7 cellular contexts compared by ENCODE assay signal in genomic region chr4:134720030-134720429, GRCh38.
"Had no signal": no experiment of that assay in that cellular context is flagged by ENCODE, and none has a peak within 500 bp of the region (broad histone marks: within the 10 kb centered on the region; RNA-seq: fewer than 3 reads in every experiment).

No MANE protein-coding gene starts in this region.

- DNase-seq: GDM1, GF-D8 had no signal

- ATAC-seq: GM12878 had no signal

- H3K4me3 ChIP-seq: GM12878 had no signal

- FAIRE-seq: GM12878, GM12891, GM12892, GM18507, GM19239 had no signal
